Comparison of ENCODE assay signal across 10 cellular contexts in genomic region chr18:51361130-51361860, GRCh38.
DNase-seq lines count a peak whose midpoint lies in the region; ATAC-seq and TF ChIP-seq lines count a peak whose summit lies in the region.
"Had no signal": no experiment of that assay in that cellular context is flagged by ENCODE, and none has a peak within 500 bp of the region (broad histone marks: within the 10 kb centered on the region; RNA-seq: fewer than 3 reads in every experiment).

No MANE protein-coding gene starts in this region.

- WGBS in endodermal cell (ENCODE audit: insufficient coverage in 1 of 2, insufficient read length in 1 of 2), 2 experiments: 90 to 100% methylated on average over 3 to 6 of the region's 6 CpGs

- intact Hi-C loops in activated T-helper 1 cell treated with anti-CD3 and anti-CD28 coated beads, Interleukin-12 subunit alpha, Interleukin-12 subunit beta, Interleukin-2, Interleukin-4 antibody, amounts not matched to agents 30 ng/mL and 10 ng/mL and 1 ng/mL, durations not matched to agents 14 hours and 24 hours and 36 hours (cut with micrococcal nuclease): no loop called here

- no peak overlapping the region for H3K9ac ChIP-seq in endodermal cell (ENCODE audit: extremely low read depth, low read length, poor library complexity, severe bottlenecking)

- H3K36me3 Mint-ChIP-seq in activated T-helper 1 cell treated with anti-CD3 and anti-CD28 coated beads, Interleukin-12 subunit alpha, Interleukin-12 subunit beta, Interleukin-2, Interleukin-4 antibody, amounts not matched to agents 30 ng/mL and 10 ng/mL and 1 ng/mL, durations not matched to agents 14 hours and 24 hours and 36 hours (ENCODE audit: low read depth): no peaks in the 10 kb centered on the region
- H3K36me3 Mint-ChIP-seq in endodermal cell (ENCODE audit: low read depth): no peaks in the 10 kb centered on the region

- peak; percentile 86 for ATAC-seq in HG03378 (IDR thresholded peaks at IDR 0.05; ENCODE audit: unreplicated experiment)

- no peaks in the 10 kb centered on the region for H3K36me3 ChIP-seq in endodermal cell (ENCODE audit: control insufficient read depth, insufficient read depth, low read length)
- H3K36me3 ChIP-seq: colonic mucosa had no signal

- peaks cover 16% of the 10 kb centered on the region for H3K4me1 Mint-ChIP-seq in activated T-helper 1 cell treated with anti-CD3 and anti-CD28 coated beads, Interleukin-12 subunit alpha, Interleukin-12 subunit beta, Interleukin-2, Interleukin-4 antibody, amounts not matched to agents 30 ng/mL and 10 ng/mL and 1 ng/mL, durations not matched to agents 14 hours and 24 hours and 36 hours (ENCODE audit: low read depth)
- peaks cover 21% of the 10 kb centered on the region for H3K4me1 Mint-ChIP-seq in endodermal cell

- no peaks in the 10 kb centered on the region for H3K9me3 Mint-ChIP-seq in activated T-helper 1 cell treated with anti-CD3 and anti-CD28 coated beads, Interleukin-12 subunit alpha, Interleukin-12 subunit beta, Interleukin-2, Interleukin-4 antibody, amounts not matched to agents 30 ng/mL and 10 ng/mL and 1 ng/mL, durations not matched to agents 14 hours and 24 hours and 36 hours
- H3K9me3 Mint-ChIP-seq in endodermal cell: peaks cover 3% of the 10 kb centered on the region

- no peak overlapping the region for H3K4me3 ChIP-seq in endodermal cell (ENCODE audit: low read length)
- H3K4me3 ChIP-seq: colonic mucosa had no signal

- no peak overlapping the region for H3K4me3 Mint-ChIP-seq in activated T-helper 1 cell treated with anti-CD3 and anti-CD28 coated beads, Interleukin-12 subunit alpha, Interleukin-12 subunit beta, Interleukin-2, Interleukin-4 antibody, amounts not matched to agents 30 ng/mL and 10 ng/mL and 1 ng/mL, durations not matched to agents 14 hours and 24 hours and 36 hours
- no peak overlapping the region for H3K4me3 Mint-ChIP-seq in endodermal cell

- H3K27me3 Mint-ChIP-seq in activated T-helper 1 cell treated with anti-CD3 and anti-CD28 coated beads, Interleukin-12 subunit alpha, Interleukin-12 subunit beta, Interleukin-2, Interleukin-4 antibody, amounts not matched to agents 30 ng/mL and 10 ng/mL and 1 ng/mL, durations not matched to agents 14 hours and 24 hours and 36 hours (ENCODE audit: insufficient read depth): peaks cover 7% of the 10 kb centered on the region
- no peaks in the 10 kb centered on the region for H3K27me3 Mint-ChIP-seq in endodermal cell (ENCODE audit: insufficient read depth)

- H3K9me3 ChIP-seq in endodermal cell (ENCODE audit: control insufficient read depth, low read length): no peaks in the 10 kb centered on the region
- H3K9me3 ChIP-seq: colonic mucosa had no signal

- H3K27me3 ChIP-seq in endodermal cell (ENCODE audit: control insufficient read depth, insufficient read depth, low read length, poor library complexity, severe bottlenecking): no peaks in the 10 kb centered on the region
- H3K27me3 ChIP-seq: colonic mucosa had no signal

- no peak overlapping the region for H3K27ac ChIP-seq in endodermal cell (ENCODE audit: low read depth, low read length)
- H3K27ac ChIP-seq: 22Rv1, colonic mucosa had no signal

- peaks cover 6% of the 10 kb centered on the region for H3K4me1 ChIP-seq in endodermal cell (ENCODE audit: control insufficient read depth, insufficient read depth, low read length)
- H3K4me1 ChIP-seq: colonic mucosa had no signal

- no peak for TF ChIP-seq CTCF in endodermal cell (conservative IDR thresholded peaks at IDR 0.05)

- peak overlapping the region; percentile 27 for H3K27ac Mint-ChIP-seq in activated T-helper 1 cell treated with anti-CD3 and anti-CD28 coated beads, Interleukin-12 subunit alpha, Interleukin-12 subunit beta, Interleukin-2, Interleukin-4 antibody, amounts not matched to agents 30 ng/mL and 10 ng/mL and 1 ng/mL, durations not matched to agents 14 hours and 24 hours and 36 hours
- H3K27ac Mint-ChIP-seq in endodermal cell: no peak overlapping the region

- DNase-seq in NCI-H82 (lab: John Stamatoyannopoulos, UW) (peak; percentile 24), NCI-H82 treated with DMSO at 0.1 percent for 48 hours (lab: John Stamatoyannopoulos, UW; ENCODE audit: unreplicated experiment) (no peak), pons (ENCODE audit: low spot score) (peak; percentile 12), endodermal cell (no peak), NCI-H2107 treated with DMSO at 0.1 percent for 48 hours (lab: John Stamatoyannopoulos, UW; ENCODE audit: unreplicated experiment) (no peak), OCI-M2 (lab: John Stamatoyannopoulos, UW; ENCODE audit: unreplicated experiment) (no peak)
- no peak for DNase-seq in activated T-helper 1 cell treated with anti-CD3 and anti-CD28 coated beads, Interleukin-12 subunit alpha, Interleukin-12 subunit beta, Interleukin-2, Interleukin-4 antibody, amounts not matched to agents 30 ng/mL and 10 ng/mL and 1 ng/mL, durations not matched to agents 14 hours and 24 hours and 36 hours (ENCODE audit: low spot score)
- DNase-seq: colonic mucosa had no signal

Comparison
In these comparisons a context has a peak if more than half of its experiments do, and no peak if none do; other contexts are left out.
1. DNase-seq: peak in NCI-H82 (single experiment) and pons (single experiment); none in NCI-H82 treated with DMSO at 0.1 percent for 48 hours (single experiment), activated T-helper 1 cell treated with anti-CD3 and anti-CD28 coated beads, Interleukin-12 subunit alpha, Interleukin-12 subunit beta, Interleukin-2, Interleukin-4 antibody, amounts not matched to agents 30 ng/mL and 10 ng/mL and 1 ng/mL, durations not matched to agents 14 hours and 24 hours and 36 hours (single experiment), endodermal cell (single experiment), NCI-H2107 treated with DMSO at 0.1 percent for 48 hours (single experiment) and OCI-M2 (single experiment).